ENCODE assay signal across 23 cellular contexts in the genomic region with DNA sequence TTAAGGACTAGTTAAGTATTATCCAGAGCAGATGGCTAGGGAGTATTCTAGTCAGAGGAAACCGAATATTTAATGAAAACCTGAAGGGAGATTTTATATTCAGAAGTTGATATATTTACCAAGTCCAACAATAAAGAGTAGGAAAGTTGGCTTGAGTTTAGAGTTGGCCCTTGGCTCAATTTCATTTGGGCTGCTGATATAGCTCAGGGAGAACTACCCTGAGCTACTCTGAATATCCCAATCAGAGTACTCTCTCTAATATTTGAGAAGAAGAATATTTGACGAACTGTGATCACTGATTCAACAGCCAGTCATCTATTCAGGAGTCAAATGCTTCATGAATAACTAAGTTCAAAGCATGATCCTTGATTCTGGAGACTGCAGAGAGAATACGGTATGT.
"Had no signal": no experiment of that assay in that cellular context is flagged by ENCODE, and none has a peak within 500 bp of the region (broad histone marks: within the 10 kb centered on the region; RNA-seq: fewer than 3 reads in every experiment).

No MANE protein-coding gene starts in this region.

- H3K27me3 ChIP-seq: colonic mucosa, dorsolateral prefrontal cortex, esophagus muscularis mucosa, esophagus squamous epithelium, foreskin keratinocyte, gastrocnemius medialis, gastroesophageal sphincter had no signal

- H3K9me3 ChIP-seq: colonic mucosa, esophagus muscularis mucosa, esophagus squamous epithelium, gastrocnemius medialis, gastroesophageal sphincter had no signal

- H3K27ac ChIP-seq: colonic mucosa, coronary artery, dorsolateral prefrontal cortex, epithelial cell of prostate, esophagus muscularis mucosa, esophagus squamous epithelium, foreskin keratinocyte, gastrocnemius medialis, gastroesophageal sphincter had no signal

- H3K4me3 ChIP-seq: colonic mucosa, coronary artery, dorsolateral prefrontal cortex, esophagus muscularis mucosa, esophagus squamous epithelium, gastrocnemius medialis, gastroesophageal sphincter had no signal

- H3K27me3 Mint-ChIP-seq: dendritic cell treated with granulocyte-macrophage colony-stimulating factor and Interleukin-4, amounts not matched to agents 40 ng/mL and 50 ng/mL, for 4 days; effector memory CD8-positive, alpha-beta T cell had no signal

- H3K9me3 Mint-ChIP-seq: dendritic cell treated with granulocyte-macrophage colony-stimulating factor and Interleukin-4, amounts not matched to agents 40 ng/mL and 50 ng/mL, for 4 days; effector memory CD8-positive, alpha-beta T cell; endodermal cell had no signal

- H3K27ac Mint-ChIP-seq: dendritic cell treated with granulocyte-macrophage colony-stimulating factor and Interleukin-4, amounts not matched to agents 40 ng/mL and 50 ng/mL, for 4 days; effector memory CD8-positive, alpha-beta T cell; endodermal cell had no signal

- H3K4me1 ChIP-seq: colonic mucosa, foreskin keratinocyte had no signal

- H3K4me3 Mint-ChIP-seq: dendritic cell treated with granulocyte-macrophage colony-stimulating factor and Interleukin-4, amounts not matched to agents 40 ng/mL and 50 ng/mL, for 4 days; effector memory CD8-positive, alpha-beta T cell; endodermal cell had no signal

- DNase-seq: colonic mucosa; cortex of kidney; dermis blood vessel endothelial cell; dorsolateral prefrontal cortex; effector CD4-positive, alpha-beta T cell; effector CD8-positive, alpha-beta T cell; effector memory CD4-positive, alpha-beta T cell; effector memory CD8-positive, alpha-beta T cell; endodermal cell; erythroblast; esophagus squamous epithelium; foreskin fibroblast; foreskin keratinocyte; foreskin melanocyte; gastrocnemius medialis; glutamatergic neuron; head of caudate nucleus had no signal

- ATAC-seq: effector memory CD8-positive, alpha-beta T cell; esophagus mucosa; foreskin keratinocyte; gastrocnemius medialis; gastroesophageal sphincter had no signal

- H3K36me3 ChIP-seq: colonic mucosa, esophagus muscularis mucosa, esophagus squamous epithelium, gastrocnemius medialis, gastroesophageal sphincter had no signal
